14 cellular contexts compared by ENCODE assay signal in genomic region chr7:55518836-55519235, GRCh38.
"Had no signal": no experiment of that assay in that cellular context is flagged by ENCODE, and none has a peak within 500 bp of the region (broad histone marks: within the 10 kb centered on the region; RNA-seq: fewer than 3 reads in every experiment).

No MANE protein-coding gene starts in this region.

- ATAC-seq: activated CD4-positive, CD25-positive, alpha-beta regulatory T cell treated with anti-CD3 and anti-CD28 coated beads, Interleukin-2, amount 50 U/mL, for 24 hours had no signal

- H3K9me3 ChIP-seq: thyroid gland, uterus had no signal

- H3K27me3 Mint-ChIP-seq: activated naive CD8-positive, alpha-beta T cell; brain had no signal

- H3K4me3 Mint-ChIP-seq: activated naive CD8-positive, alpha-beta T cell; brain; endodermal cell; neural crest cell had no signal

- H3K4me1 ChIP-seq: thyroid gland had no signal

- H2AFZ ChIP-seq: hepatocyte had no signal

- H3K36me3 ChIP-seq: uterus had no signal

- H3K4me2 ChIP-seq: hepatocyte had no signal

- H3K4me3 ChIP-seq: hepatocyte, thyroid gland, uterus had no signal

- DNase-seq: activated CD8-positive, alpha-beta memory T cell treated with anti-CD3 and anti-CD28 coated beads for 24 hours; activated effector memory CD4-positive, alpha-beta T cell treated with Interleukin-2 at 50 U/mL for 16 hours; activated T-cell treated with anti-CD3 and anti-CD28 coated beads for 4 hours; amygdala; endodermal cell; kidney glomerular epithelial cell; stimulated activated CD4-positive, alpha-beta T cell treated with anti-CD3 and anti-CD28 coated beads, Interleukin-4, amount 100 ng/mL, for 1 hour; thyroid gland; uterus had no signal

- H3K27me3 ChIP-seq: hepatocyte, thyroid gland, uterus had no signal

- H3K27ac Mint-ChIP-seq: endodermal cell had no signal

- H3K9me3 Mint-ChIP-seq: brain, endodermal cell, neural crest cell had no signal

- H3K27ac ChIP-seq: hepatocyte, thyroid gland, uterus had no signal

- H3K79me2 ChIP-seq: hepatocyte had no signal
